ENCODE assay signal across 1 cellular context in the genomic region with DNA sequence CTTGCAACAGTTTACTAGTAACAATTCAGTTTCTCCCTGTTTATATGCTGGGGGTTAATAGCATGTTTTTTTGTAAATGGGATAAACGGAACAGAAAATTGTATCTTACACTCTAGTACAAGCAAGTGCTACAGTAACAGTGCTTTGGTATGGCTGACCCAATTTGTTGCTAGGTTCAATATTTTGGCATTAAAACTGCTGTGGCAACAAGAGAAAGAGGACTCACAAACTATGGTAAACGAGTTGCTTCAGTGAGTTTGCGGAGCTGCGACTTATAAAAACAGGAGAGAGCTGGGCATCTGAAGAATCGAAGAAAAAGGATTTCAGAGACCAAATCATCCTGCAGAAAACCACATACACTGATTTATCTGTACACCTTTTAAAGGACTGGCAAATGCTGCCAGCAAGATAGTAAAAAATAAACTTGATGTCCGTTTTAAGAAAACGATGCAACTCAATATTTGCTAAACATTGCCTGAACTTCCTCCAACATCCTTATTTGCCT.
TF ChIP-seq lines count a peak whose summit lies in the region.

No MANE protein-coding gene starts in this region.

TF ChIP-seq in GM12878, 131 proteins besides CTCF, POLR2A, EP300 and RAD21:
- TF ChIP-seq ETV6 (conservative IDR thresholded peaks at IDR 0.05 in 1 of 2, IDR thresholded peaks at IDR 0.05 in 1 of 2; ENCODE audit: borderline replicate concordance in 1 of 2, low read depth in 1 of 2) (no peak), CHD1 (IDR thresholded peaks at IDR 0.05; ENCODE audit: low read depth, low read length) (no peak), ZNF217 (IDR thresholded peaks at IDR 0.05) (no peak), GABPA (IDR thresholded peaks at IDR 0.05; ENCODE audit: low read depth) (no peak), MEF2B (IDR thresholded peaks at IDR 0.05; ENCODE audit: partially characterized antibody, poor library complexity, severe bottlenecking) (no peak)
- TF ChIP-seq, protein P1, sequence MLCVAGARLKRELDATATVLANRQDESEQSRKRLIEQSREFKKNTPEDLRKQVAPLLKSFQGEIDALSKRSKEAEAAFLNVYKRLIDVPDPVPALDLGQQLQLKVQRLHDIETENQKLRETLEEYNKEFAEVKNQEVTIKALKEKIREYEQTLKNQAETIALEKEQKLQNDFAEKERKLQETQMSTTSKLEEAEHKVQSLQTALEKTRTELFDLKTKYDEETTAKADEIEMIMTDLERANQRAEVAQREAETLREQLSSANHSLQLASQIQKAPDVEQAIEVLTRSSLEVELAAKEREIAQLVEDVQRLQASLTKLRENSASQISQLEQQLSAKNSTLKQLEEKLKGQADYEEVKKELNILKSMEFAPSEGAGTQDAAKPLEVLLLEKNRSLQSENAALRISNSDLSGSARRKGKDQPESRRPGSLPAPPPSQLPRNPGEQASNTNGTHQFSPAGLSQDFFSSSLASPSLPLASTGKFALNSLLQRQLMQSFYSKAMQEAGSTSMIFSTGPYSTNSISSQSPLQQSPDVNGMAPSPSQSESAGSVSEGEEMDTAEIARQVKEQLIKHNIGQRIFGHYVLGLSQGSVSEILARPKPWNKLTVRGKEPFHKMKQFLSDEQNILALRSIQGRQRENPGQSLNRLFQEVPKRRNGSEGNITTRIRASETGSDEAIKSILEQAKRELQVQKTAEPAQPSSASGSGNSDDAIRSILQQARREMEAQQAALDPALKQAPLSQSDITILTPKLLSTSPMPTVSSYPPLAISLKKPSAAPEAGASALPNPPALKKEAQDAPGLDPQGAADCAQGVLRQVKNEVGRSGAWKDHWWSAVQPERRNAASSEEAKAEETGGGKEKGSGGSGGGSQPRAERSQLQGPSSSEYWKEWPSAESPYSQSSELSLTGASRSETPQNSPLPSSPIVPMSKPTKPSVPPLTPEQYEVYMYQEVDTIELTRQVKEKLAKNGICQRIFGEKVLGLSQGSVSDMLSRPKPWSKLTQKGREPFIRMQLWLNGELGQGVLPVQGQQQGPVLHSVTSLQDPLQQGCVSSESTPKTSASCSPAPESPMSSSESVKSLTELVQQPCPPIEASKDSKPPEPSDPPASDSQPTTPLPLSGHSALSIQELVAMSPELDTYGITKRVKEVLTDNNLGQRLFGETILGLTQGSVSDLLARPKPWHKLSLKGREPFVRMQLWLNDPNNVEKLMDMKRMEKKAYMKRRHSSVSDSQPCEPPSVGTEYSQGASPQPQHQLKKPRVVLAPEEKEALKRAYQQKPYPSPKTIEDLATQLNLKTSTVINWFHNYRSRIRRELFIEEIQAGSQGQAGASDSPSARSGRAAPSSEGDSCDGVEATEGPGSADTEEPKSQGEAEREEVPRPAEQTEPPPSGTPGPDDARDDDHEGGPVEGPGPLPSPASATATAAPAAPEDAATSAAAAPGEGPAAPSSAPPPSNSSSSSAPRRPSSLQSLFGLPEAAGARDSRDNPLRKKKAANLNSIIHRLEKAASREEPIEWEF (IDR thresholded peaks at IDR 0.05; ENCODE audit: insufficient replicate concordance, low read depth, low read length), result no peak
